ENCODE assay signal across 1 cellular context in the genomic region with DNA sequence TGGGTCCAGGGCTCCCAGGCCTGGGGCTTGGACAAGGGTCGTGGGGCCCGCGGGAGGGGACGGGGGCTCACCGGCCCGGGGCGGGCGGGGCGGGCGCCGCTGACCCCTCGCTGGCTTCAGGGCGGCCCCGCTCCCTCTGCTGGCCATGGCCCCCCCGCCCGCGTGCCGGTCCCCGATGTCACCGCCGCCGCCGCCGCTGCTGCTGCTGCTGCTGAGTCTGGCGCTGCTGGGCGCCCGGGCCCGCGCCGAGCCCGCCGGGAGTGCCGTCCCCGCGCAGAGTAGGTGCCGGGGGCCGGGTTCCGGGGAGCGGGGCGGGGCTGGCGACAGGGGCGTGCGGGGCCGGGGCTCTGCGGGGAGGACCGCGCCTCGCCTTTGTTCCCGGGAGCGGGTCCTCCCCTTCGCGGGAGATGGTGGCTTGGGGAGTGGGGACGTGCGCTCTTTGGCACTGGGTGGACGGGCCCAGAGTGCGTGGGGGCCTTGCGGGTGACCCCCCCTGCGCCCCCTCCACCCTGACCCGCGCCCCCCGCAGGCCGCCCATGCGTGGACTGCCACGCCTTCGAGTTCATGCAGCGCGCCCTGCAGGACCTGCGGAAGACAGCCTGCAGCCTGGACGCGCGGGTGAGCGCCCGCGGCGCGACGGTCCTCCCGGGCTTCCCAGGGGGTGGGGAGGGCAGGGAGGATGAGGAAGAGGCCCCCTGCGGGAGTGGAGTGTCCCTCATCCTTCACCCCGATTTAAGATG.
A peak's percentile ranks its signal among the peaks of the same experiment; 100 is the strongest.
TF ChIP-seq lines count a peak whose summit lies in the region.

No MANE protein-coding gene starts in this region.

TF ChIP-seq in GM12878, 131 proteins besides CTCF, POLR2A, EP300 and RAD21 (continued from another document):
- TF ChIP-seq, protein P1, sequence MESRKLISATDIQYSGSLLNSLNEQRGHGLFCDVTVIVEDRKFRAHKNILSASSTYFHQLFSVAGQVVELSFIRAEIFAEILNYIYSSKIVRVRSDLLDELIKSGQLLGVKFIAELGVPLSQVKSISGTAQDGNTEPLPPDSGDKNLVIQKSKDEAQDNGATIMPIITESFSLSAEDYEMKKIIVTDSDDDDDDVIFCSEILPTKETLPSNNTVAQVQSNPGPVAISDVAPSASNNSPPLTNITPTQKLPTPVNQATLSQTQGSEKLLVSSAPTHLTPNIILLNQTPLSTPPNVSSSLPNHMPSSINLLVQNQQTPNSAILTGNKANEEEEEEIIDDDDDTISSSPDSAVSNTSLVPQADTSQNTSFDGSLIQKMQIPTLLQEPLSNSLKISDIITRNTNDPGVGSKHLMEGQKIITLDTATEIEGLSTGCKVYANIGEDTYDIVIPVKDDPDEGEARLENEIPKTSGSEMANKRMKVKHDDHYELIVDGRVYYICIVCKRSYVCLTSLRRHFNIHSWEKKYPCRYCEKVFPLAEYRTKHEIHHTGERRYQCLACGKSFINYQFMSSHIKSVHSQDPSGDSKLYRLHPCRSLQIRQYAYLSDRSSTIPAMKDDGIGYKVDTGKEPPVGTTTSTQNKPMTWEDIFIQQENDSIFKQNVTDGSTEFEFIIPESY (IDR thresholded peaks at IDR 0.05) = no peak
- TF ChIP-seq, protein P2, sequence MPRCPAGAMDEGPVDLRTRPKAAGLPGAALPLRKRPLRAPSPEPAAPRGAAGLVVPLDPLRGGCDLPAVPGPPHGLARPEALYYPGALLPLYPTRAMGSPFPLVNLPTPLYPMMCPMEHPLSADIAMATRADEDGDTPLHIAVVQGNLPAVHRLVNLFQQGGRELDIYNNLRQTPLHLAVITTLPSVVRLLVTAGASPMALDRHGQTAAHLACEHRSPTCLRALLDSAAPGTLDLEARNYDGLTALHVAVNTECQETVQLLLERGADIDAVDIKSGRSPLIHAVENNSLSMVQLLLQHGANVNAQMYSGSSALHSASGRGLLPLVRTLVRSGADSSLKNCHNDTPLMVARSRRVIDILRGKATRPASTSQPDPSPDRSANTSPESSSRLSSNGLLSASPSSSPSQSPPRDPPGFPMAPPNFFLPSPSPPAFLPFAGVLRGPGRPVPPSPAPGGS (IDR thresholded peaks at IDR 0.05; ENCODE audit: borderline replicate concordance, insufficient read depth, low read depth, low read length, poor library complexity, severe bottlenecking) = no peak
- TF ChIP-seq YY1 (IDR thresholded peaks at IDR 0.05; ENCODE audit: low read depth, low read length) (0 out of 2 replicates have a peak, but pooled peaks have one; percentile 1), BHLHE40 (IDR thresholded peaks at IDR 0.05; ENCODE audit: borderline replicate concordance in 1 of 2, low read depth in 2 of 2, low read length in 1 of 2) (peak in 1 of 2 experiments; percentile 23; a peak in 1 of 4 replicates), ZBTB11 (CRISPR knock-in tag; IDR thresholded peaks at IDR 0.05) (no peak), STAT3 (IDR thresholded peaks at IDR 0.05; ENCODE audit: low read depth, low read length) (no peak), ZBED1 (IDR thresholded peaks at IDR 0.05; ENCODE audit: borderline replicate concordance) (no peak)
- TF ChIP-seq, protein P3, sequence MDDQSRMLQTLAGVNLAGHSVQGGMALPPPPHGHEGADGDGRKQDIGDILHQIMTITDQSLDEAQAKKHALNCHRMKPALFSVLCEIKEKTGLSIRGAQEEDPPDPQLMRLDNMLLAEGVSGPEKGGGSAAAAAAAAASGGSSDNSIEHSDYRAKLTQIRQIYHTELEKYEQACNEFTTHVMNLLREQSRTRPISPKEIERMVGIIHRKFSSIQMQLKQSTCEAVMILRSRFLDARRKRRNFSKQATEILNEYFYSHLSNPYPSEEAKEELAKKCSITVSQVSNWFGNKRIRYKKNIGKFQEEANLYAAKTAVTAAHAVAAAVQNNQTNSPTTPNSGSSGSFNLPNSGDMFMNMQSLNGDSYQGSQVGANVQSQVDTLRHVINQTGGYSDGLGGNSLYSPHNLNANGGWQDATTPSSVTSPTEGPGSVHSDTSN (IDR thresholded peaks at IDR 0.05; ENCODE audit: insufficient replicate concordance, low read depth, low read length) = no peak
- TF ChIP-seq, protein P4, sequence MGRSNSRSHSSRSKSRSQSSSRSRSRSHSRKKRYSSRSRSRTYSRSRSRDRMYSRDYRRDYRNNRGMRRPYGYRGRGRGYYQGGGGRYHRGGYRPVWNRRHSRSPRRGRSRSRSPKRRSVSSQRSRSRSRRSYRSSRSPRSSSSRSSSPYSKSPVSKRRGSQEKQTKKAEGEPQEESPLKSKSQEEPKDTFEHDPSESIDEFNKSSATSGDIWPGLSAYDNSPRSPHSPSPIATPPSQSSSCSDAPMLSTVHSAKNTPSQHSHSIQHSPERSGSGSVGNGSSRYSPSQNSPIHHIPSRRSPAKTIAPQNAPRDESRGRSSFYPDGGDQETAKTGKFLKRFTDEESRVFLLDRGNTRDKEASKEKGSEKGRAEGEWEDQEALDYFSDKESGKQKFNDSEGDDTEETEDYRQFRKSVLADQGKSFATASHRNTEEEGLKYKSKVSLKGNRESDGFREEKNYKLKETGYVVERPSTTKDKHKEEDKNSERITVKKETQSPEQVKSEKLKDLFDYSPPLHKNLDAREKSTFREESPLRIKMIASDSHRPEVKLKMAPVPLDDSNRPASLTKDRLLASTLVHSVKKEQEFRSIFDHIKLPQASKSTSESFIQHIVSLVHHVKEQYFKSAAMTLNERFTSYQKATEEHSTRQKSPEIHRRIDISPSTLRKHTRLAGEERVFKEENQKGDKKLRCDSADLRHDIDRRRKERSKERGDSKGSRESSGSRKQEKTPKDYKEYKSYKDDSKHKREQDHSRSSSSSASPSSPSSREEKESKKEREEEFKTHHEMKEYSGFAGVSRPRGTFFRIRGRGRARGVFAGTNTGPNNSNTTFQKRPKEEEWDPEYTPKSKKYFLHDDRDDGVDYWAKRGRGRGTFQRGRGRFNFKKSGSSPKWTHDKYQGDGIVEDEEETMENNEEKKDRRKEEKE (IDR thresholded peaks at IDR 0.05) = no peak
- TF ChIP-seq, protein P5, sequence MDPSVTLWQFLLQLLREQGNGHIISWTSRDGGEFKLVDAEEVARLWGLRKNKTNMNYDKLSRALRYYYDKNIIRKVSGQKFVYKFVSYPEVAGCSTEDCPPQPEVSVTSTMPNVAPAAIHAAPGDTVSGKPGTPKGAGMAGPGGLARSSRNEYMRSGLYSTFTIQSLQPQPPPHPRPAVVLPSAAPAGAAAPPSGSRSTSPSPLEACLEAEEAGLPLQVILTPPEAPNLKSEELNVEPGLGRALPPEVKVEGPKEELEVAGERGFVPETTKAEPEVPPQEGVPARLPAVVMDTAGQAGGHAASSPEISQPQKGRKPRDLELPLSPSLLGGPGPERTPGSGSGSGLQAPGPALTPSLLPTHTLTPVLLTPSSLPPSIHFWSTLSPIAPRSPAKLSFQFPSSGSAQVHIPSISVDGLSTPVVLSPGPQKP (IDR thresholded peaks at IDR 0.05; ENCODE audit: low read depth, low read length) = no peak
